Comparison of ENCODE assay signal across 16 cellular contexts in genomic region chr15:76366714-76367113, GRCh38.
"Had no signal": no experiment of that assay in that cellular context is flagged by ENCODE, and none has a peak within 500 bp of the region (broad histone marks: within the 10 kb centered on the region; RNA-seq: fewer than 3 reads in every experiment).

No MANE protein-coding gene starts in this region.

- H3K36me3 ChIP-seq: adrenal gland, left ventricle myocardium inferior, upper lobe of left lung had no signal

- H3K4me1 ChIP-seq: adrenal gland, foreskin keratinocyte, parathyroid adenoma had no signal

- DNase-seq: activated CD4-positive, alpha-beta T cell treated with anti-CD3 and anti-CD28 coated beads for 4 hours; activated naive CD4-positive, alpha-beta T cell treated with anti-CD3 and anti-CD28 coated beads, Interleukin-2, amount 50 U/mL, for 16 hours; adrenal gland; effector CD4-positive, alpha-beta T cell; foreskin keratinocyte; heart right ventricle; left ventricle myocardium inferior; mesendoderm; retina; substantia nigra; T-helper 1 cell; upper lobe of left lung had no signal

- ATAC-seq: activated T-helper 17 cell treated with anti-CD3 and anti-CD28 coated beads, Interleukin-2, amount 50 U/mL, for 72 hours; foreskin keratinocyte; heart right ventricle; stimulated activated memory B cell treated with anti-CD40 and anti-IgM and Interleukin-4, amounts not matched to agents 10 μg/mL and 1 μg/mL and 100 μg/mL, for 72 hours had no signal

- H3K9ac ChIP-seq: parathyroid adenoma had no signal

- H3K4me3 ChIP-seq: adrenal gland, heart right ventricle, left ventricle myocardium inferior, skin epidermis, upper lobe of left lung had no signal

- H3K27ac ChIP-seq: adrenal gland, foreskin keratinocyte, heart right ventricle, left ventricle myocardium inferior, parathyroid adenoma, skin epidermis, upper lobe of left lung had no signal

- H3K27me3 ChIP-seq: adrenal gland, foreskin keratinocyte, heart right ventricle, upper lobe of left lung had no signal

- H3K9me3 ChIP-seq: adrenal gland, heart right ventricle, left ventricle myocardium inferior, upper lobe of left lung had no signal
